8 cellular contexts compared by ENCODE assay signal in the genomic region with DNA sequence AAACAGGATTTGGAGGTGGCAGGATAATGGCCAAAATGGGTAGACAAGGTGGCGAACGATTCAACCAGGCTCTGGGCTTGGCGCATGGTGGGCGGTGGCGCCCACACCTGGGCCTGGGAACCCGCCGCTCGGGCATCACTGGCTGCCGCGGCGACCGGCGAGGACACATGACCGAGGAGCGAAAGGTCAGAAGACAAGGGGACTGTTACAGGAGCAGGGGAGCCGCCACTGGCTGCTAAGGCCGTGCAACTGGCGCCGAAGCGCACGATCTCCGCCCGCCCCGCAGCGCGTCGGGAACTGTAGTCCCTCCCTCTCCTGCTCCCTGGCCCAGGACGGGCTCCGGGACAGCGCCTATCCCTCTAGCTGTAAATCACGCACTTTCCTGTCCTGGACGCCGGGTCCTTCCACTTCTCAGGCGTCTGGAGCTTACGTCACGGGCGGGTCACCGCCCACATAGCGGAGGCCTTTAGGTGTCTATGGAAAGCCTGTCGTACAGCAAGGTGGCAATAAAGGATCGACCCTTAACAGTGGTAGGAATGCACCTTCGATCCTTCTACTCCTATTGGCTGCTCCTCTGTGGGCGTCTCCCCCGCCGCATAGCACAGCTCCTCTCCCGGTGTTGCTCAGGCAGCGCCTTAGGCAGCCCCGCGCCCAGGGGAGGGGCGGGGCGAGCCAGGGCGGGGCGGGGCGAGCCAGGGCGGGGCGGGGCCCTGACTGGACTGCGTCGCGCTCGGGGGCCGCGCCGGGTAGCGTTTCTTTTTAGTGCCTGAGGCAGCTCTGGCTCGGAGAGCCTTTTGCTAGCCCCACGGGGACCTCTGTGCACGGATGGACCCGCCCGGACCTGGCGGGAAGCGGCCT. TPM values are rescaled to one million over a fixed set of nuclear protein-coding genes. Genes with fewer than 3 reads are reported as not detected.
DNase-seq lines count a peak whose midpoint lies in the region; ATAC-seq and TF ChIP-seq lines count a peak whose summit lies in the region.

A gene with protein sequence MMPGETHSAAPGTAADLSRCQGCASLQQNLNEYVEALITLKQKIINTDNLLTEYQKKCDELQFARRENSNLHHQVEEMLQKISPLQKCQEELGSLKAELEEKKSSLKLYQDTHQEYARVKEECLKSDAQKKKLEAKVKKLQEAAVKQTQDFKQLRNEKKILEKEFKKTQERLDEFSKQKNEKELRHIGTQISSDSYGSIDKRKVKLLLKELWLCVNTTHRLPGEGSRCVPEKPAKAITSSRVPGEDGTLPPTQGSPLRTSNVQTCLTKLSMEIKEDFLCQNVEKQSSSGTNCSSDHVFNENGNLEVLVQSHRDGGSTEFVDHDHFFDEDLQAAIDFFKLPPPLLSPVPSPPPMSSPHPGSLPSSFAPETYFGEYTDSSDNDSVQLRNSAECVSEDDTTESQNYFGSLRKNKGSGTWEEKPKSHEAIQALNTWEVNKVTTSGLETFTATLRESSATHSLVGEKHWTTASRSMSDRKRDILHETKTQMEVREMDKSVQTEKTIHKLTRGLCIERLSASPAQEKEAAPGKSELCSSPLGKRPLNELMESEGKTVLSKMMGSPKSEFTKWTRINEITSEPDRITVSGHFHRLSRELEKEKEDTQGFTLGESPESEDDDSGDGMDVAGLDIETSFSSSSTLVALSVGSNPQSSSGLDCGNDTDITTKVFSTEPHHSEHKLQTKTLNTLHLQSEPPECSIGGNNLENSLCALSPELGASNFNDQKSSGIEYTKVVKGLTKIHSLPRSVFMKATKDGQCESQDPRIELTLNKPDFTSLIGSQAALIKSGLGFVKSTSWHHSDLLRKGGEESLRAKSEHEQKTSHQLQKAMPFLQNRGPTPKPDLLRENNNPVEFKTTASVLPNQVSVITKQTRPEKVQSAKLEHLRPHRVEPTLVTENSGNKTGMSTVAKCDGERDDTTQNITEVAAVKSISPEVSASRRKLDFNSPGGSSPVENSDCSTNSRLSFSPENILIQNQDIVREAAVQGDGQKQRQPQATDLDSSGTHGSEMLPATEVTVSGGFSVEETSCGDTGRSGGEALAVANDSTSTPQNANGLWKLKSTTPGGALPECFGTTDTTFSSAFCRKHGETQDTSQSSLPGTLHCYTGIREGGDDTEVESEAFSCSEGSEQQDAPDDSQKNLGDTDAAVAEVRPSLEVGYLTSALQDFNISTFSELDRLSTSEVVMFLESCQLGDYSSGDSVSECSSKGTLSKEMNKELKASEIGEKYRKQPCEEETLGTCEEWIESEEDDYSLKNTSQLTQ (N-terminal part only) (plus strand): TSS at position 717 of the 858 bp plus-strand sequence. CDS start 239 bp downstream, outside the sequence.

- H3K27me3 ChIP-seq in KMS-11 (ENCODE audit: insufficient read depth, low read depth) (no peaks in the 10 kb centered on the region), Peyer's patch (no peaks in the 10 kb centered on the region), muscle layer of duodenum (ENCODE audit: low read depth, low read length) (no peaks in the 10 kb centered on the region)

- H3K4me2 ChIP-seq in KMS-11 = peak within 1 kb of the TSS; percentile 91

- H4K20me1 ChIP-seq in KMS-11 (ENCODE audit: insufficient read depth) = no peaks in the 10 kb centered on the region; the same call in 1 of the 2 replicates

- H3K36me3 ChIP-seq in KMS-11 (ENCODE audit: insufficient read depth) (no peaks in the 10 kb centered on the region), Peyer's patch (no peaks in the 10 kb centered on the region), muscle layer of duodenum (ENCODE audit: control insufficient read depth in 1 of 2, insufficient read depth in 2 of 2, low read length in 2 of 2) (peaks cover 0 to 8% of the 10 kb centered on the region in 2 donors)

- peaks cover 45% of the 10 kb centered on the region for H3K79me2 ChIP-seq in KMS-11 (ENCODE audit: insufficient read depth, low read depth)

- no peaks in the 10 kb centered on the region for H3K9me3 ChIP-seq in Peyer's patch
- no peaks in the 10 kb centered on the region for H3K9me3 ChIP-seq in muscle layer of duodenum (ENCODE audit: control insufficient read depth in 1 of 2, low read length in 2 of 2)

- TF ChIP-seq CTCF in KMS-11 (conservative IDR thresholded peaks at IDR 0.05; ENCODE audit: low read depth, low read length) (no peak), Peyer's patch (IDR thresholded peaks at IDR 0.05) (peak in 1 of 6 experiments; percentile 19)

- peak within 1 kb of the TSS; percentile 82 for H3K9ac ChIP-seq in KMS-11

- H3K4me1 ChIP-seq in KMS-11 (ENCODE audit: low read depth, poor library complexity, severe bottlenecking) = peaks cover 47% of the 10 kb centered on the region
- H3K4me1 ChIP-seq in Peyer's patch = peaks cover 0 to 35% (median 16%) of the 10 kb centered on the region in 4 donors
- peaks cover 19 to 30% of the 10 kb centered on the region in 2 donors for H3K4me1 ChIP-seq in muscle layer of duodenum (ENCODE audit: control insufficient read depth in 1 of 2, insufficient read depth in 2 of 2, low read length in 2 of 2)

- peak within 1 kb of the TSS; percentile 95 for H3K27ac ChIP-seq in KMS-11
- peak within 1 kb of the TSS; percentile 91 to 99 (median 98) for H3K27ac ChIP-seq in Peyer's patch
- H3K27ac ChIP-seq in muscle layer of duodenum (ENCODE audit: low read length) = peak within 1 kb of the TSS; percentile 89

- peak; percentile 73 to 83 for TF ChIP-seq POLR2A in Peyer's patch (IDR thresholded peaks at IDR 0.05)

- DNase-seq in DMS53 treated with DMSO at 0.1 percent for 48 hours (lab: John Stamatoyannopoulos, UW; ENCODE audit: unreplicated experiment) = peak; percentile 98
- DNase-seq in Peyer's patch = peak; percentile 95 to 99 (median 97)
- peak; percentile 91 to 95 for DNase-seq in activated T-cell treated with anti-CD3 and anti-CD28 coated beads, Interleukin-2, amount 50 U/mL, for 48 hours
- peak; percentile 87 to 93 for DNase-seq in stimulated activated CD8-positive, alpha-beta memory T cell treated with anti-CD3 and anti-CD28 coated beads, Interleukin-7, amount 100 ng/mL, for 4 hours (ENCODE audit: low read depth in 2 of 2)

- H2AFZ ChIP-seq in KMS-11 (ENCODE audit: low read depth) = peak within 1 kb of the TSS; percentile 78

- H3K4me3 ChIP-seq in KMS-11 (IDR thresholded peaks at IDR 0.05; ENCODE audit: insufficient read depth, low read depth, low read length) = peak within 1 kb of the TSS; percentile 73
- H3K4me3 ChIP-seq in Peyer's patch = peak within 1 kb of the TSS; percentile 92 to 100 (median 97)
- peak within 1 kb of the TSS; percentile 86 to 99 for H3K4me3 ChIP-seq in muscle layer of duodenum (ENCODE audit: low read depth in 1 of 2, low read length in 2 of 2)

- ATAC-seq in GM21737 (IDR thresholded peaks at IDR 0.05; ENCODE audit: unreplicated experiment) (peak; percentile 84), esophagus mucosa (peak; percentile 99)

RNA-seq across cellular contexts. Expression of the gene that starts here (rescaled TPM):
- total RNA-seq in Peyer's patch = 10 to 100 TPM; 21.8 to 55.3 (median 24.9) TPM
- total RNA-seq in esophagus mucosa = 10.8 TPM

Comparison
In these comparisons a context has a peak if more than half of its experiments do, and no peak if none do; other contexts are left out.
1. Peak in every context shown above with its lines: DNase-seq, ATAC-seq, H3K4me3 ChIP-seq and H3K27ac ChIP-seq.